11 cellular contexts compared by ENCODE assay signal in genomic region chr9:137048655-137049543, GRCh38.
DNase-seq lines count a peak whose midpoint lies in the region; ATAC-seq and TF ChIP-seq lines count a peak whose summit lies in the region.
"Had no signal": no experiment of that assay in that cellular context is flagged by ENCODE, and none has a peak within 500 bp of the region (broad histone marks: within the 10 kb centered on the region; RNA-seq: fewer than 3 reads in every experiment).

No MANE protein-coding gene starts in this region.

- DNase-seq in DMS53 treated with DMSO at 0.1 percent for 48 hours (lab: John Stamatoyannopoulos, UW; ENCODE audit: unreplicated experiment) (peak; percentile 49), NCI-H82 (lab: John Stamatoyannopoulos, UW) (peak; percentile 80), head of caudate nucleus (peak in 27 of 42 donors; percentile 24 to 74 (median 56)), AML-193 (lab: John Stamatoyannopoulos, UW) (no peak)
- DNase-seq in stimulated activated CD4-positive, alpha-beta T cell treated with anti-CD3 and anti-CD28 coated beads, Interleukin-4, amount 100 ng/mL, for 1 hour, result no peak
- DNase-seq: NCI-H446 treated with DMSO at 0.1 percent for 48 hours had no signal

- H3K27ac ChIP-seq in 22Rv1, result peak overlapping the region; percentile 96
- H3K27ac ChIP-seq: KMS-11, thoracic aorta had no signal

- intact Hi-C loops in head of caudate nucleus (cut with DNase I), result no loop called here

- TF ChIP-seq POLR2A in GM18505 (IDR thresholded peaks at IDR 0.05; ENCODE audit: borderline replicate concordance, extremely low read depth, insufficient read depth, insufficient read length), result no peak

- no peak; the same call in 1 of the 2 replicates for TF ChIP-seq CTCF in 22Rv1 (IDR thresholded peaks at IDR 0.05)

- no peak for ATAC-seq in GM18505 (IDR thresholded peaks at IDR 0.05; ENCODE audit: unreplicated experiment)
- ATAC-seq in HG03571 (IDR thresholded peaks at IDR 0.05; ENCODE audit: unreplicated experiment), result no peak

Comparison
In these comparisons a context has a peak if more than half of its experiments do, and no peak if none do; other contexts are left out.
1. DNase-seq: peak in DMS53 treated with DMSO at 0.1 percent for 48 hours (single experiment), NCI-H82 (single experiment) and head of caudate nucleus (27 of 42); none in AML-193 (0 of 2) and stimulated activated CD4-positive, alpha-beta T cell treated with anti-CD3 and anti-CD28 coated beads, Interleukin-4, amount 100 ng/mL, for 1 hour (single experiment).